Comparison of ENCODE assay signal across 1 cellular context in the genomic region with DNA sequence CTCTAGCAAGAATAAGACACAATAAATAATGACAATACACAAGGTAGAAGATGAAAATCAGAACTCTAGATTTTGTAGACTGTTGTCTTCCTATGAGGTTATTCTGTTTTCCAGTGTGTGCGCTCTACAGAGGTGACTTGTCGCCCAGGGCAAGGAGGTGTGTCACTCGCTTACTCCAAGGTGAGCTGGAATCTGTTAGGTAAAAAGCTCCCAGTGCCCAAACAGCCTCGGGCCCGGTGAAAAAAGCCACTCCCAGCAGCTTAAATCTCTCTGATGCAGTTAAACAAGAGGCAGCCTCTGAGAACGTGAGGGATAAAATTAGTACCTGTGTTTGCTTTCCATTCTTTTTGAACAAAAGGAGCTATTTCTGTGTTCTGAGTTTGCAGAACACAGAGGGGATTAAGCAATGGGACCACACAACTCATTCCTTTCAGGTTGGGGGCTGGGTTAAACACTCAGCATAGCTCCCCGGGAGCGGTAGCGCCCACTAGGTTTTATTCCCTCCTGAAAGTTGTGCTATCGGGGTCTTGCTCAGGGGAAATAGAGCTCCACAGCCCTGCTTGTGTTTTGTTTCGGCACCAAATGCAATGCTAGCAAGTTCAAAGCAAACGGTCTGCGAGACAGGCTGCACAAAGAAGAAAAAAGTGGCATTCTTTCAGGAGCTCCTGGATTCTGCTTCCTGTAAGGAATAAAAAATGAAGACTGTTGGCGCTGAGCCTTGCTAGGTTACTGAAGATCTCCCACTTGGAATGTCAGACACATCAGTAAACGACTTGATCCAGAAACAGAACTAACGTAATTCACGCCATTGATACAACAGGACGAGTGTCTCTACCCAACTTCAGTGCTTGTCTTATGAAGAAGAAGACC.
TF ChIP-seq lines count a peak whose summit lies in the region.

No MANE protein-coding gene starts in this region.

TF ChIP-seq in HepG2, 621 proteins besides CTCF, POLR2A, EP300 and RAD21 (continued from another document and continues in another):
- TF ChIP-seq, protein P1, sequence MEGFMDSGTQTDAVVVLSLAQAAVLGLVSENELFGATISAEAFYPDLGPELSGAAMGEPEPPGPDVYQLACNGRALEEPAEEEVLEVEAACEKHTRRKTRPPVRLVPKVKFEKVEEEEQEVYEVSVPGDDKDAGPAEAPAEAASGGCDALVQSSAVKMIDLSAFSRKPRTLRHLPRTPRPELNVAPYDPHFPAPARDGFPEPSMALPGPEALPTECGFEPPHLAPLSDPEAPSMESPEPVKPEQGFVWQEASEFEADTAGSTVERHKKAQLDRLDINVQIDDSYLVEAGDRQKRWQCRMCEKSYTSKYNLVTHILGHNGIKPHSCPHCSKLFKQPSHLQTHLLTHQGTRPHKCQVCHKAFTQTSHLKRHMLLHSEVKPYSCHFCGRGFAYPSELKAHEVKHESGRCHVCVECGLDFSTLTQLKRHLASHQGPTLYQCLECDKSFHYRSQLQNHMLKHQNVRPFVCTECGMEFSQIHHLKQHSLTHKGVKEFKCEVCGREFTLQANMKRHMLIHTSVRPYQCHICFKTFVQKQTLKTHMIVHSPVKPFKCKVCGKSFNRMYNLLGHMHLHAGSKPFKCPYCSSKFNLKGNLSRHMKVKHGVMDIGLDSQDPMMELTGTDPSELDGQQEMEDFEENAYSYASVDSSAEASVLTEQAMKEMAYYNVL (CRISPR knock-in tag; IDR thresholded peaks at IDR 0.05; ENCODE audit: borderline replicate concordance), result 0 out of 2 replicates have a peak, but pooled peaks have one; percentile 50
- TF ChIP-seq CHCHD3 (CRISPR knock-in tag; IDR thresholded peaks at IDR 0.05), result no peak
- no peak for TF ChIP-seq MAFK (conservative IDR thresholded peaks at IDR 0.05 in 1 of 2, IDR thresholded peaks at IDR 0.05 in 1 of 2; ENCODE audit: low read length in 2 of 2)
- no peak; the same call in 1 of the 2 replicates for TF ChIP-seq SAFB2 (CRISPR knock-in tag; IDR thresholded peaks at IDR 0.05; ENCODE audit: borderline replicate concordance, low read depth)
- no peak for TF ChIP-seq ZNF577 (CRISPR knock-in tag; IDR thresholded peaks at IDR 0.05; ENCODE audit: borderline replicate concordance, low read depth)
- no peak for TF ChIP-seq TP53 (CRISPR knock-in tag; conservative IDR thresholded peaks at IDR 0.05)
- no peak for TF ChIP-seq ZNF7 (CRISPR knock-in tag; IDR thresholded peaks at IDR 0.05)
- no peak for TF ChIP-seq ZNF207 (IDR thresholded peaks at IDR 0.05; ENCODE audit: borderline replicate concordance)
- no peak for TF ChIP-seq PCBP1 (IDR thresholded peaks at IDR 0.05; ENCODE audit: borderline replicate concordance, low read depth, low read length)
- no peak for TF ChIP-seq SRSF9 (IDR thresholded peaks at IDR 0.05; ENCODE audit: borderline replicate concordance, insufficient read depth, low read depth, low read length, poor library complexity, severe bottlenecking)
- no peak for TF ChIP-seq GMEB2 (CRISPR knock-in tag; IDR thresholded peaks at IDR 0.05; ENCODE audit: low read depth)
- TF ChIP-seq ZFP37 (CRISPR knock-in tag; IDR thresholded peaks at IDR 0.05; ENCODE audit: borderline replicate concordance), result no peak
- no peak; the same call in 1 of the 2 replicates for TF ChIP-seq SMAD3 (CRISPR knock-in tag; IDR thresholded peaks at IDR 0.05)
- TF ChIP-seq E2F5 (CRISPR knock-in tag; conservative IDR thresholded peaks at IDR 0.05), result no peak
- TF ChIP-seq RARG (CRISPR knock-in tag; IDR thresholded peaks at IDR 0.05; ENCODE audit: low read depth), result no peak
- no peak for TF ChIP-seq ZBED4 (CRISPR knock-in tag; IDR thresholded peaks at IDR 0.05; ENCODE audit: borderline replicate concordance)
- no peak for TF ChIP-seq GATAD1 (CRISPR knock-in tag; IDR thresholded peaks at IDR 0.05)
- TF ChIP-seq ZUFSP (CRISPR knock-in tag; IDR thresholded peaks at IDR 0.05; ENCODE audit: borderline replicate concordance), result no peak
- TF ChIP-seq THAP9 (CRISPR knock-in tag; IDR thresholded peaks at IDR 0.05; ENCODE audit: borderline replicate concordance), result no peak; the same call in 1 of the 2 replicates
- no peak for TF ChIP-seq FOXC1 (CRISPR knock-in tag; IDR thresholded peaks at IDR 0.05; ENCODE audit: borderline replicate concordance)
- TF ChIP-seq ATAD3A (CRISPR knock-in tag; IDR thresholded peaks at IDR 0.05), result no peak
- no peak for TF ChIP-seq HOXD1 (CRISPR knock-in tag; IDR thresholded peaks at IDR 0.05)
- no peak for TF ChIP-seq NAIF1 (CRISPR knock-in tag; IDR thresholded peaks at IDR 0.05; ENCODE audit: borderline replicate concordance)
- TF ChIP-seq, protein P2, sequence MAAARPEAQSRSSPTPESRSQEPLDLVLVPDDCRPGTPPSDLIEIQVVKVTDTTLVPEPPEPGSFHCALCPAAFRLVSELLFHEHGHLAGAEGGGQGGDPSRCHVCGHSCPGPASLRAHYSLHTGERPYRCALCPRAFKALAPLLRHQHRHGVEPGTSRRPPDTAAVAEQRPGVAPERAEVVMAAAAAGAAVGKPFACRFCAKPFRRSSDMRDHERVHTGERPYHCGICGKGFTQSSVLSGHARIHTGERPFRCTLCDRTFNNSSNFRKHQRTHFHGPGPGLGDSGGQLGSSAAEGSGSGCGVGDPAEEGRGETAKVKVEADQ (CRISPR knock-in tag; IDR thresholded peaks at IDR 0.05; ENCODE audit: borderline replicate concordance), result no peak
- TF ChIP-seq MATR3 (CRISPR knock-in tag; IDR thresholded peaks at IDR 0.05), result no peak
- no peak for TF ChIP-seq ZNF782 (CRISPR knock-in tag; IDR thresholded peaks at IDR 0.05; ENCODE audit: borderline replicate concordance)
- no peak for TF ChIP-seq CHD4 (IDR thresholded peaks at IDR 0.05; ENCODE audit: borderline replicate concordance, low read length)
- TF ChIP-seq REPIN1 (CRISPR knock-in tag; IDR thresholded peaks at IDR 0.05; ENCODE audit: borderline replicate concordance, low read depth), result peak; percentile 46; the same call in 1 of the 2 replicates
- TF ChIP-seq ELF4 (CRISPR knock-in tag; IDR thresholded peaks at IDR 0.05; ENCODE audit: borderline replicate concordance), result no peak
- no peak for TF ChIP-seq ZFP36L1 (CRISPR knock-in tag; IDR thresholded peaks at IDR 0.05)
- TF ChIP-seq RNF219 (CRISPR knock-in tag; IDR thresholded peaks at IDR 0.05), result no peak
- no peak for TF ChIP-seq THAP11 (CRISPR knock-in tag; IDR thresholded peaks at IDR 0.05)
- TF ChIP-seq, protein P3, sequence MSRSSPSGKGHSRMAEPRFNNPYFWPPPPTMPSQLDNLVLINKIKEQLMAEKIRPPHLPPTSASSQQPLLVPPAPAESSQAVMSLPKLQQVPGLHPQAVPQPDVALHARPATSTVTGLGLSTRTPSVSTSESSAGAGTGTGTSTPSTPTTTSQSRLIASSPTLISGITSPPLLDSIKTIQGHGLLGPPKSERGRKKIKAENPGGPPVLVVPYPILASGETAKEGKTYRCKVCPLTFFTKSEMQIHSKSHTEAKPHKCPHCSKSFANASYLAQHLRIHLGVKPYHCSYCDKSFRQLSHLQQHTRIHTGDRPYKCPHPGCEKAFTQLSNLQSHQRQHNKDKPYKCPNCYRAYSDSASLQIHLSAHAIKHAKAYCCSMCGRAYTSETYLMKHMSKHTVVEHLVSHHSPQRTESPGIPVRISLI (CRISPR knock-in tag; IDR thresholded peaks at IDR 0.05; ENCODE audit: borderline replicate concordance), result no peak
- no peak for TF ChIP-seq SNAPC2 (CRISPR knock-in tag; IDR thresholded peaks at IDR 0.05)
- no peak for TF ChIP-seq ZNF256 (CRISPR knock-in tag; conservative IDR thresholded peaks at IDR 0.05)
- no peak for TF ChIP-seq ZNF775 (CRISPR knock-in tag; IDR thresholded peaks at IDR 0.05; ENCODE audit: borderline replicate concordance)
- TF ChIP-seq PHF8 (CRISPR knock-in tag; IDR thresholded peaks at IDR 0.05), result no peak
- no peak for TF ChIP-seq TCF12 (IDR thresholded peaks at IDR 0.05)
- TF ChIP-seq TCF12 (CRISPR knock-in tag; IDR thresholded peaks at IDR 0.05), result no peak
- no peak for TF ChIP-seq KLF15 (CRISPR knock-in tag; IDR thresholded peaks at IDR 0.05; ENCODE audit: borderline replicate concordance)
